In genomic region chr1:217889401-217889800, GRCh38 we compare ENCODE assay signal across 1 cellular context.
TF ChIP-seq lines count a peak whose summit lies in the region.

No MANE protein-coding gene starts in this region.

TF ChIP-seq in HCT116, 20 proteins besides CTCF, POLR2A, EP300 and RAD21 (continued from another document):
- no peak for TF ChIP-seq TCF7L2 (IDR thresholded peaks at IDR 0.05; ENCODE audit: borderline replicate concordance, extremely low read depth, insufficient read depth, insufficient read length)
- TF ChIP-seq SIN3A (IDR thresholded peaks at IDR 0.05; ENCODE audit: low read depth) = no peak
- TF ChIP-seq ELF1 (IDR thresholded peaks at IDR 0.05; ENCODE audit: borderline replicate concordance, low read depth) = no peak
- no peak for TF ChIP-seq EGR1 (IDR thresholded peaks at IDR 0.05; ENCODE audit: low read depth)
TF ChIP-seq in HCT116: peak in this region for 0.
